26 cellular contexts compared by ENCODE assay signal in genomic region chr9:88060746-88061145, GRCh38.
"Had no signal": no experiment of that assay in that cellular context is flagged by ENCODE, and none has a peak within 500 bp of the region (broad histone marks: within the 10 kb centered on the region; RNA-seq: fewer than 3 reads in every experiment).

No MANE protein-coding gene starts in this region.

- DNase-seq: activated CD4-positive, alpha-beta T cell treated with anti-CD3 and anti-CD28 coated beads for 1 hour; activated CD4-positive, alpha-beta T cell treated with anti-CD3 and anti-CD28 coated beads, Interleukin-2, amount 50 U/mL, for 1 hour; activated CD8-positive, alpha-beta T cell treated with anti-CD3 and anti-CD28 coated beads for 36 hours; activated gamma-delta T cell treated with Interleukin-2 at 50 U/mL for 16 hours; activated naive CD8-positive, alpha-beta T cell treated with anti-CD3 and anti-CD28 coated beads, Interleukin-2, amount 50 U/mL, for 24 hours; activated T-cell treated with anti-CD3 and anti-CD28 coated beads, Interleukin-2, amount 50 U/mL, for 4 hours; body of pancreas; dermis blood vessel endothelial cell; effector CD4-positive, alpha-beta T cell; foreskin keratinocyte; heart right ventricle; mammary epithelial cell; naive B cell; nephron progenitor cell; pancreas; retina; small intestine; stimulated activated CD4-positive, alpha-beta T cell treated with anti-CD3 and anti-CD28 coated beads, Interleukin-1b, Interleukin-23, amount 100 ng/mL, for 48 hours; stimulated activated naive B cell treated with anti-CD40 and anti-IgM and Interleukin-4, amounts not matched to agents 10 μg/mL and 1 μg/mL and 100 μg/mL, for 72 hours; stomach; T-helper 17 cell; T1000; thyroid gland; upper lobe of left lung had no signal

- ATAC-seq: activated CD8-positive, alpha-beta T cell treated with anti-CD3 and anti-CD28 coated beads for 36 hours; activated naive CD8-positive, alpha-beta T cell treated with anti-CD3 and anti-CD28 coated beads, Interleukin-2, amount 50 U/mL, for 24 hours; activated T-cell treated with anti-CD3 and anti-CD28 coated beads, Interleukin-2, amount 50 U/mL, for 4 hours; activated T-helper 17 cell treated with anti-CD3 and anti-CD28 coated beads, Interleukin-2, amount 50 U/mL, for 72 hours; body of pancreas; foreskin keratinocyte; heart right ventricle; pancreas; sciatic nerve; stimulated activated naive B cell treated with anti-CD40 and anti-IgM and Interleukin-4, amounts not matched to agents 10 μg/mL and 1 μg/mL and 100 μg/mL, for 72 hours; T-helper 17 cell had no signal
